Comparison of ENCODE assay signal across 20 cellular contexts in the genomic region with DNA sequence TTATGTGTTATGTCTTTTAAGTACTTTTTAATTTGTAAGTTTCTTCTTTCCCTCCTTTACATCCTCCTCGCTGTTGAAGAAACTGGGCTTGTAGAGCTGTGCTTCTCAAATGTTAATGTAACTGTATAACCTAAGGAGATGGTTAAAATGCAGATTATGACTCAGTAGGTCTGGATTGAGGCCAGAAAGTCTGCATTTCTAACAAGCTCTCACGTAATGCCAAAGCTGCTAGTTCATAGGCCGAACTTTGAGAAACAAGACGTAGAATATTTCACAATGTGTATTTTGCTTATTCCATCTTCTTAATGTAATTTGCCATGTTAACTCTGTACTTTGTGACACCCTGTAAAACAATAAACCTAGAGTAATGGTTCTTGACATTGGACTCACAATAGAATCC.
DNase-seq lines count a peak whose midpoint lies in the region; ATAC-seq, FAIRE-seq and TF ChIP-seq lines count a peak whose summit lies in the region.
"Had no signal": no experiment of that assay in that cellular context is flagged by ENCODE, and none has a peak within 500 bp of the region (broad histone marks: within the 10 kb centered on the region; RNA-seq: fewer than 3 reads in every experiment).

No MANE protein-coding gene starts in this region.

- no peak for ATAC-seq in HG02938 (IDR thresholded peaks at IDR 0.05; ENCODE audit: unreplicated experiment)
- no peak for ATAC-seq in HG03571 (IDR thresholded peaks at IDR 0.05; ENCODE audit: unreplicated experiment)
- ATAC-seq in HG02840 (IDR thresholded peaks at IDR 0.05; ENCODE audit: low FRiP score, unreplicated experiment) = no peak
- ATAC-seq: natural killer cell treated with Interleukin-12 subunit alpha and Interleukin-12 subunit beta and Interleukin-15 and Interleukin-18, amount 100 ng/mL, for 72 hours had no signal

- H3K4me3 ChIP-seq in bronchial epithelial cell (ENCODE audit: low read depth, low read length) = no peak overlapping the region
- H3K4me3 ChIP-seq in keratinocyte (ENCODE audit: control insufficient read depth in 2 of 3, extremely low read depth in 1 of 3, insufficient read depth in 2 of 3, low read depth in 1 of 3, low read length in 3 of 3) = no peak overlapping the region
- H3K4me3 ChIP-seq: right atrium auricular region, vagina had no signal

- dilution Hi-C loops in keratinocyte (cut with MboI; ENCODE audit: extremely low pct_ligation_motif_present, low sequenced_read_pairs) = no loop called here

- no peaks in the 10 kb centered on the region for H3K36me3 ChIP-seq in bronchial epithelial cell (ENCODE audit: control insufficient read depth, insufficient read depth, low read length)
- no peaks in the 10 kb centered on the region for H3K36me3 ChIP-seq in keratinocyte (ENCODE audit: control insufficient read depth in 2 of 2, extremely low read depth in 1 of 2, insufficient read depth in 2 of 2, low read length in 2 of 2)
- H3K36me3 ChIP-seq: right atrium auricular region, vagina had no signal

- no peaks in the 10 kb centered on the region for H3K9me3 ChIP-seq in keratinocyte (ENCODE audit: control insufficient read depth, low read depth, low read length)
- H3K9me3 ChIP-seq: right atrium auricular region, vagina had no signal

- no peak for TF ChIP-seq CTCF in AG09319 (IDR thresholded peaks at IDR 0.05; ENCODE audit: low read depth, low read length)
- TF ChIP-seq CTCF in bronchial epithelial cell (IDR thresholded peaks at IDR 0.05; ENCODE audit: insufficient read depth, low read length, severe bottlenecking) = no peak
- TF ChIP-seq CTCF in keratinocyte (optimal IDR thresholded peaks at IDR 0.05 in 1 of 3, IDR thresholded peaks at IDR 0.05 in 1 of 3, conservative IDR thresholded peaks at IDR 0.05 in 1 of 3; ENCODE audit: extremely low read depth in 1 of 3, insufficient read depth in 2 of 3, low read length in 3 of 3) = no peak

- no peaks in the 10 kb centered on the region for H3K4me1 ChIP-seq in keratinocyte (ENCODE audit: control insufficient read depth, extremely low read depth, insufficient read depth, low read length)
- H3K4me1 ChIP-seq: right atrium auricular region, vagina had no signal

- H3K9me1 ChIP-seq in keratinocyte (ENCODE audit: control insufficient read depth, extremely low read depth, insufficient read depth, low read length) = no peaks in the 10 kb centered on the region

- peak; percentile 0 for DNase-seq in AG09319 (ENCODE audit: extremely low read depth, low read depth)
- peak; percentile 63 for DNase-seq in M059J (ENCODE audit: low read depth)
- peak; percentile 83 for DNase-seq in bronchial epithelial cell (ENCODE audit: low read depth)
- DNase-seq in keratinocyte (ENCODE audit: low read depth, low spot score) = no peak
- no peak for DNase-seq in activated T-cell treated with anti-CD3 and anti-CD28 coated beads, Interleukin-2, amount 50 U/mL, for 24 hours
- DNase-seq: activated naive CD4-positive, alpha-beta T cell; Kasumi-1; NCI-H1694 treated with DMSO at 0.1 percent for 48 hours; NCI-H510A; OCI-M1; stimulated activated CD4-positive, alpha-beta T cell treated with anti-CD3 and anti-CD28 coated beads, Interleukin-4, amount 100 ng/mL, for 24 hours had no signal

- no peaks in the 10 kb centered on the region for H3K79me2 ChIP-seq in keratinocyte (ENCODE audit: control insufficient read depth, insufficient read depth, low read length)

- H3K27ac Mint-ChIP-seq in activated T-cell treated with anti-CD3 and anti-CD28 coated beads, Interleukin-2, amount 50 U/mL, for 24 hours = no peak overlapping the region
- H3K27ac Mint-ChIP-seq: natural killer cell treated with Interleukin-12 subunit alpha and Interleukin-12 subunit beta and Interleukin-15 and Interleukin-18, amount 100 ng/mL, for 72 hours had no signal

- no peak overlapping the region for H2AFZ ChIP-seq in keratinocyte (ENCODE audit: control insufficient read depth, low read length)

- H3K9ac ChIP-seq in keratinocyte (ENCODE audit: control insufficient read depth, extremely low read depth, insufficient read depth, low read length) = no peak overlapping the region

- no peaks in the 10 kb centered on the region for H3K36me3 Mint-ChIP-seq in activated T-cell treated with anti-CD3 and anti-CD28 coated beads, Interleukin-2, amount 50 U/mL, for 24 hours (ENCODE audit: low read depth)
- H3K36me3 Mint-ChIP-seq: natural killer cell treated with Interleukin-12 subunit alpha and Interleukin-12 subunit beta and Interleukin-15 and Interleukin-18, amount 100 ng/mL, for 72 hours had no signal

- H3K4me3 Mint-ChIP-seq in activated T-cell treated with anti-CD3 and anti-CD28 coated beads, Interleukin-2, amount 50 U/mL, for 24 hours = no peak overlapping the region
- H3K4me3 Mint-ChIP-seq: central memory CD8-positive, alpha-beta T cell; natural killer cell treated with Interleukin-12 subunit alpha and Interleukin-12 subunit beta and Interleukin-15 and Interleukin-18, amount 100 ng/mL, for 72 hours had no signal

- FAIRE-seq in bronchial epithelial cell (lab: Jason Lieb, UNC) (no peak), keratinocyte (lab: Jason Lieb, UNC) (peak; percentile 79)
- FAIRE-seq: H1 had no signal

- H3K9me3 Mint-ChIP-seq in activated T-cell treated with anti-CD3 and anti-CD28 coated beads, Interleukin-2, amount 50 U/mL, for 24 hours = peaks cover 2% of the 10 kb centered on the region

- no peaks in the 10 kb centered on the region for H3K4me1 Mint-ChIP-seq in activated T-cell treated with anti-CD3 and anti-CD28 coated beads, Interleukin-2, amount 50 U/mL, for 24 hours (ENCODE audit: low read depth)
- H3K4me1 Mint-ChIP-seq: central memory CD8-positive, alpha-beta T cell had no signal

- no peak overlapping the region for H3K4me2 ChIP-seq in keratinocyte (ENCODE audit: control insufficient read depth, extremely low read depth, insufficient read depth, low read depth, low read length)

- H3K27me3 ChIP-seq in bronchial epithelial cell (ENCODE audit: control insufficient read depth, insufficient read depth, low read length) (no peaks in the 10 kb centered on the region), keratinocyte (ENCODE audit: control insufficient read depth, extremely low read depth, insufficient read depth, low read length) (no peaks in the 10 kb centered on the region)
- H3K27me3 ChIP-seq: right atrium auricular region, vagina had no signal

- H3K27me3 Mint-ChIP-seq in activated T-cell treated with anti-CD3 and anti-CD28 coated beads, Interleukin-2, amount 50 U/mL, for 24 hours = no peaks in the 10 kb centered on the region
- H3K27me3 Mint-ChIP-seq: central memory CD8-positive, alpha-beta T cell; natural killer cell treated with Interleukin-12 subunit alpha and Interleukin-12 subunit beta and Interleukin-15 and Interleukin-18, amount 100 ng/mL, for 72 hours had no signal

- no peak overlapping the region for H3K27ac ChIP-seq in keratinocyte (ENCODE audit: control insufficient read depth, insufficient read depth, low read length)
- H3K27ac ChIP-seq: epithelial cell of prostate, right atrium auricular region, vagina had no signal

- H4K20me1 ChIP-seq in keratinocyte (ENCODE audit: control insufficient read depth, extremely low read depth, insufficient read depth, low read length) = no peaks in the 10 kb centered on the region

Comparison
In these comparisons a context has a peak if more than half of its experiments do, and no peak if none do; other contexts are left out.
1. DNase-seq: peak in AG09319 (single experiment), M059J (single experiment) and bronchial epithelial cell (single experiment); none in keratinocyte (single experiment) and activated T-cell treated with anti-CD3 and anti-CD28 coated beads, Interleukin-2, amount 50 U/mL, for 24 hours (single experiment).